ENCODE assay signal across 28 cellular contexts in genomic region chr1:215518594-215518993, GRCh38.
"Had no signal": no experiment of that assay in that cellular context is flagged by ENCODE, and none has a peak within 500 bp of the region (broad histone marks: within the 10 kb centered on the region; RNA-seq: fewer than 3 reads in every experiment).

No MANE protein-coding gene starts in this region.

- DNase-seq: occipital lobe; ovary; posterior cingulate gyrus; psoas muscle; right cardiac atrium; right lobe of liver; sigmoid colon; small intestine; stimulated activated CD4-positive, alpha-beta T cell treated with anti-CD3 and anti-CD28 coated beads, Interleukin-15, amount 100 ng/mL, for 24 hours; stimulated activated CD4-positive, alpha-beta T cell treated with anti-CD3 and anti-CD28 coated beads, Interleukin-2, amount 100 ng/mL, for 24 hours; stimulated activated CD4-positive, alpha-beta T cell treated with anti-CD3 and anti-CD28 coated beads, Interleukin-2, amount 100 ng/mL, for 48 hours; stimulated activated CD4-positive, alpha-beta T cell treated with anti-CD3 and anti-CD28 coated beads, Interleukin-4, amount 100 ng/mL, for 24 hours; stimulated activated naive B cell treated with anti-CD40 and anti-IgM and Interleukin-4, amounts not matched to agents 10 μg/mL and 1 μg/mL and 100 μg/mL, for 72 hours; stimulated activated naive CD4-positive, alpha-beta T cell treated with Interleukin-2 at 50 U/mL for 16 hours; stomach; thyroid gland; trophoblast cell; upper lobe of left lung had no signal

- ATAC-seq: psoas muscle; right cardiac atrium; right lobe of liver; stimulated activated effector memory CD8-positive, alpha-beta T cell treated with anti-CD3 and anti-CD28 coated beads, Interleukin-12 subunit alpha, Interleukin-12 subunit beta, amount 100 ng/mL, for 72 hours; stimulated activated naive B cell treated with anti-CD40 and anti-IgM and Interleukin-4, amounts not matched to agents 10 μg/mL and 1 μg/mL and 100 μg/mL, for 72 hours had no signal

- H3K9me3 Mint-ChIP-seq: neural progenitor cell had no signal

- H3K79me2 ChIP-seq: parathyroid adenoma had no signal

- H3K9me3 ChIP-seq: ovary, right lobe of liver, sigmoid colon, stomach, thoracic aorta, thyroid gland, upper lobe of left lung, vagina had no signal

- H3K27me3 Mint-ChIP-seq: progenitor cell of endocrine pancreas; stimulated activated naive B cell treated with anti-CD40 and anti-IgM and Interleukin-4, amounts not matched to agents 10 μg/mL and 1 μg/mL and 100 μg/mL, for 72 hours; stimulated activated naive CD8-positive, alpha-beta T cell treated with anti-CD3 and anti-CD28 coated beads, Interleukin-15, Interleukin-2, amounts not matched to agents 100 ng/mL and 50 ng/mL, for 24 hours had no signal

- H3K27me3 ChIP-seq: neural progenitor cell, ovary, right lobe of liver, sigmoid colon, stomach, thyroid gland, tibial nerve, upper lobe of left lung, vagina had no signal

- H3K4me1 ChIP-seq: neural progenitor cell, parathyroid adenoma, psoas muscle, right lobe of liver, sigmoid colon, stomach, thyroid gland, upper lobe of left lung, vagina had no signal

- FAIRE-seq: small intestine, urothelium cell line had no signal

- H3K4me3 Mint-ChIP-seq: nephron; neural progenitor cell; stimulated activated effector memory CD8-positive, alpha-beta T cell treated with anti-CD3 and anti-CD28 coated beads, Interleukin-12 subunit alpha, Interleukin-12 subunit beta, amount 100 ng/mL, for 72 hours; stimulated activated naive B cell treated with anti-CD40 and anti-IgM and Interleukin-4, amounts not matched to agents 10 μg/mL and 1 μg/mL and 100 μg/mL, for 72 hours; stimulated activated naive CD8-positive, alpha-beta T cell treated with anti-CD3 and anti-CD28 coated beads, Interleukin-15, Interleukin-2, amounts not matched to agents 100 ng/mL and 50 ng/mL, for 24 hours had no signal

- H2AFZ ChIP-seq: neural progenitor cell, parathyroid adenoma had no signal

- H3K4me3 ChIP-seq: neural progenitor cell, ovary, psoas muscle, right lobe of liver, sigmoid colon, stomach, thoracic aorta, thyroid gland, tibial nerve, upper lobe of left lung, vagina had no signal

- H3K4me2 ChIP-seq: neural progenitor cell had no signal

- H3K27ac Mint-ChIP-seq: nephron; neural progenitor cell; progenitor cell of endocrine pancreas; stimulated activated effector memory CD8-positive, alpha-beta T cell treated with anti-CD3 and anti-CD28 coated beads, Interleukin-12 subunit alpha, Interleukin-12 subunit beta, amount 100 ng/mL, for 72 hours; stimulated activated naive B cell treated with anti-CD40 and anti-IgM and Interleukin-4, amounts not matched to agents 10 μg/mL and 1 μg/mL and 100 μg/mL, for 72 hours; stimulated activated naive CD8-positive, alpha-beta T cell treated with anti-CD3 and anti-CD28 coated beads, Interleukin-15, Interleukin-2, amounts not matched to agents 100 ng/mL and 50 ng/mL, for 24 hours had no signal

- H3K4me1 Mint-ChIP-seq: nephron; neural progenitor cell; stimulated activated effector memory CD8-positive, alpha-beta T cell treated with anti-CD3 and anti-CD28 coated beads, Interleukin-12 subunit alpha, Interleukin-12 subunit beta, amount 100 ng/mL, for 72 hours; stimulated activated naive B cell treated with anti-CD40 and anti-IgM and Interleukin-4, amounts not matched to agents 10 μg/mL and 1 μg/mL and 100 μg/mL, for 72 hours had no signal

- H3K36me3 ChIP-seq: neural progenitor cell, ovary, right lobe of liver, sigmoid colon, stomach, thoracic aorta, thyroid gland, tibial nerve, upper lobe of left lung, vagina had no signal

- H3K9ac ChIP-seq: neural progenitor cell, parathyroid adenoma had no signal

- H3K27ac ChIP-seq: neural progenitor cell, ovary, parathyroid adenoma, psoas muscle, right lobe of liver, sigmoid colon, stomach, thoracic aorta, thyroid gland, tibial nerve, upper lobe of left lung, vagina had no signal

- H3K36me3 Mint-ChIP-seq: neural progenitor cell; stimulated activated effector memory CD8-positive, alpha-beta T cell treated with anti-CD3 and anti-CD28 coated beads, Interleukin-12 subunit alpha, Interleukin-12 subunit beta, amount 100 ng/mL, for 72 hours; stimulated activated naive B cell treated with anti-CD40 and anti-IgM and Interleukin-4, amounts not matched to agents 10 μg/mL and 1 μg/mL and 100 μg/mL, for 72 hours had no signal
